Comparison of ENCODE assay signal across 1 cellular context in the genomic region with DNA sequence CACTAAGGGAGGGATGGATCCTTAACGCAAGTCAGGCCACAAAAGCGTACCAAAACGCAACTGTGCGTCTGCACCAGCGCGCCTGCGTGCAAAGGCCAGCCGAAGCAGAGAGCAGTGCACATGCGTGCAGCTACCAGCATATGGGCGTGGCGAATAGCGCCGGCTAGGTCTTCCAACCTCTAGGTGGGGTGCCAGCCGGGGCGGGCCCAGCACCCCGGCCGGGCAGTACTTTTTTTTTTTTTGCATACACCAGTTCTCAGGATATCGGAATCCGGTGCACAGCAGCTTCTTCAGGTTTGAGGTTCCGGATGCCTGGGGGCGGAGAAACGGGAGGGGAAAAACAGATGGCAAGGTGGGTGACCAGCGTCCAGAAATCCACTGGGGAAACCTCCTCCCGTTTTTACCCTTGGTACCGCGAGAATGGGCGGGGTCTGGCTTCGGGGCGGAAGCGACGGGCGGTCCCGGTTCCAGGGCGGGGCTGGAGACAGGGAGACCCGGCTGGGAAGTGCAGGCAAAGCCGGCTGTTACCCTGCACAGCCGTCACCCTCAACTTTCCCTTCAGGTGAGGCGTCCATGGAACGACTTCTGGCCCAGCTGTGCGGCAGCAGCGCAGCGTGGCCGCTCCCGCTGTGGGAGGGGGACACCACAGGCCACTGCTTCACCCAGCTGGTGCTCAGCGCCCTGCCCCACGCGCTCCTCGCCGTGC.
TF ChIP-seq lines count a peak whose summit lies in the region.

TSS of gene ABCC10 (plus strand) at position 136 of the 706 bp plus-strand sequence. CDS start at position 574, 438 bp downstream.

TF ChIP-seq in HEK293, 187 proteins besides CTCF, POLR2A, EP300 and RAD21 (continued from another document and continues in another):
- TF ChIP-seq, protein P1, sequence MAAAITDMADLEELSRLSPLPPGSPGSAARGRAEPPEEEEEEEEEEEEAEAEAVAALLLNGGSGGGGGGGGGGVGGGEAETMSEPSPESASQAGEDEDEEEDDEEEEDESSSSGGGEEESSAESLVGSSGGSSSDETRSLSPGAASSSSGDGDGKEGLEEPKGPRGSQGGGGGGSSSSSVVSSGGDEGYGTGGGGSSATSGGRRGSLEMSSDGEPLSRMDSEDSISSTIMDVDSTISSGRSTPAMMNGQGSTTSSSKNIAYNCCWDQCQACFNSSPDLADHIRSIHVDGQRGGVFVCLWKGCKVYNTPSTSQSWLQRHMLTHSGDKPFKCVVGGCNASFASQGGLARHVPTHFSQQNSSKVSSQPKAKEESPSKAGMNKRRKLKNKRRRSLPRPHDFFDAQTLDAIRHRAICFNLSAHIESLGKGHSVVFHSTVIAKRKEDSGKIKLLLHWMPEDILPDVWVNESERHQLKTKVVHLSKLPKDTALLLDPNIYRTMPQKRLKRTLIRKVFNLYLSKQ (tag by site-specific recombination; IDR thresholded peaks at IDR 0.05; ENCODE audit: borderline replicate concordance), result no peak
- TF ChIP-seq ZFP41 (tag by site-specific recombination; IDR thresholded peaks at IDR 0.05; ENCODE audit: borderline replicate concordance) (no peak), KLF1 (tag by site-specific recombination; IDR thresholded peaks at IDR 0.05) (peak; percentile 84), WT1 (tag by site-specific recombination; IDR thresholded peaks at IDR 0.05) (peak; percentile 42; the same call in 1 of the 2 replicates), ZBTB49 (tag by site-specific recombination; IDR thresholded peaks at IDR 0.05; ENCODE audit: low read depth) (no peak), BCL6B (tag by site-specific recombination; IDR thresholded peaks at IDR 0.05) (no peak), ZNF670 (tag by site-specific recombination; IDR thresholded peaks at IDR 0.05; ENCODE audit: low read depth) (no peak), ZIC2 (tag by site-specific recombination; IDR thresholded peaks at IDR 0.05) (peak; percentile 90), ZNF701 (tag by site-specific recombination; IDR thresholded peaks at IDR 0.05) (no peak), ZNF19 (tag by site-specific recombination; IDR thresholded peaks at IDR 0.05; ENCODE audit: low read depth) (no peak), ZNF354C (tag by site-specific recombination; IDR thresholded peaks at IDR 0.05; ENCODE audit: borderline replicate concordance, low read depth) (no peak), ZNF184 (tag by site-specific recombination; IDR thresholded peaks at IDR 0.05) (no peak), ZFP37 (tag by site-specific recombination; IDR thresholded peaks at IDR 0.05) (peak; percentile 82), ZNF473 (tag by site-specific recombination; IDR thresholded peaks at IDR 0.05) (no peak), GLIS1 (tag by site-specific recombination; IDR thresholded peaks at IDR 0.05) (peak; percentile 77), OVOL3 (tag by site-specific recombination; IDR thresholded peaks at IDR 0.05) (no peak), ZNF394 (tag by site-specific recombination; IDR thresholded peaks at IDR 0.05; ENCODE audit: borderline replicate concordance) (no peak), ZBTB7A (tag by site-specific recombination; IDR thresholded peaks at IDR 0.05; ENCODE audit: low read depth) (no peak; the same call in none of the 2 replicates), ZNF138 (tag by site-specific recombination; IDR thresholded peaks at IDR 0.05; ENCODE audit: borderline replicate concordance) (no peak), PRDM1 (tag by site-specific recombination; IDR thresholded peaks at IDR 0.05) (no peak), ZNF792 (tag by site-specific recombination; IDR thresholded peaks at IDR 0.05) (no peak), ZNF404 (tag by site-specific recombination; IDR thresholded peaks at IDR 0.05) (no peak), ZNF112 (tag by site-specific recombination; IDR thresholded peaks at IDR 0.05) (no peak), OSR2 (tag by site-specific recombination; IDR thresholded peaks at IDR 0.05) (peak; percentile 61; the same call in 1 of the 2 replicates), ZNF596 (tag by site-specific recombination; IDR thresholded peaks at IDR 0.05) (no peak), ZNF366 (tag by site-specific recombination; conservative IDR thresholded peaks at IDR 0.05) (no peak), SP3 (tag by site-specific recombination; IDR thresholded peaks at IDR 0.05) (peak; percentile 96), ZFP3 (tag by site-specific recombination; IDR thresholded peaks at IDR 0.05; ENCODE audit: low read depth) (no peak), ZBTB8A (tag by site-specific recombination; IDR thresholded peaks at IDR 0.05) (peak; percentile 81), KLF7 (tag by site-specific recombination; IDR thresholded peaks at IDR 0.05; ENCODE audit: borderline replicate concordance) (peak; percentile 94; the same call in 1 of the 2 replicates), ZNF23 (tag by site-specific recombination; IDR thresholded peaks at IDR 0.05; ENCODE audit: borderline replicate concordance) (no peak), ZNF585B (tag by site-specific recombination; IDR thresholded peaks at IDR 0.05) (no peak), SCRT1 (tag by site-specific recombination; IDR thresholded peaks at IDR 0.05; ENCODE audit: borderline replicate concordance) (no peak), ZNF155 (tag by site-specific recombination; IDR thresholded peaks at IDR 0.05) (no peak), SP7 (tag by site-specific recombination; IDR thresholded peaks at IDR 0.05) (peak; percentile 59), ZNF223 (tag by site-specific recombination; IDR thresholded peaks at IDR 0.05) (no peak), ZBTB20 (tag by site-specific recombination; IDR thresholded peaks at IDR 0.05) (peak; percentile 93), ZSCAN18 (tag by site-specific recombination; IDR thresholded peaks at IDR 0.05) (no peak), ZNF658 (tag by site-specific recombination; IDR thresholded peaks at IDR 0.05) (no peak), ZNF660 (tag by site-specific recombination; IDR thresholded peaks at IDR 0.05) (peak; percentile 60), ZNF24 (tag by site-specific recombination; IDR thresholded peaks at IDR 0.05) (peak; percentile 65), ZNF621 (tag by site-specific recombination; IDR thresholded peaks at IDR 0.05) (no peak), ZBTB44 (tag by site-specific recombination; IDR thresholded peaks at IDR 0.05) (no peak), ZNF133 (tag by site-specific recombination; IDR thresholded peaks at IDR 0.05) (no peak), ZNF221 (tag by site-specific recombination; IDR thresholded peaks at IDR 0.05; ENCODE audit: borderline replicate concordance) (no peak), ZNF175 (tag by site-specific recombination; IDR thresholded peaks at IDR 0.05) (no peak), ZNF174 (tag by site-specific recombination; IDR thresholded peaks at IDR 0.05) (no peak), PRDM10 (tag by site-specific recombination; IDR thresholded peaks at IDR 0.05) (peak; percentile 97), ZFHX2 (tag by site-specific recombination; conservative IDR thresholded peaks at IDR 0.05) (no peak; the same call in 1 of the 2 replicates), ZNF132 (tag by site-specific recombination; IDR thresholded peaks at IDR 0.05; ENCODE audit: borderline replicate concordance) (no peak)
- TF ChIP-seq, protein P2, sequence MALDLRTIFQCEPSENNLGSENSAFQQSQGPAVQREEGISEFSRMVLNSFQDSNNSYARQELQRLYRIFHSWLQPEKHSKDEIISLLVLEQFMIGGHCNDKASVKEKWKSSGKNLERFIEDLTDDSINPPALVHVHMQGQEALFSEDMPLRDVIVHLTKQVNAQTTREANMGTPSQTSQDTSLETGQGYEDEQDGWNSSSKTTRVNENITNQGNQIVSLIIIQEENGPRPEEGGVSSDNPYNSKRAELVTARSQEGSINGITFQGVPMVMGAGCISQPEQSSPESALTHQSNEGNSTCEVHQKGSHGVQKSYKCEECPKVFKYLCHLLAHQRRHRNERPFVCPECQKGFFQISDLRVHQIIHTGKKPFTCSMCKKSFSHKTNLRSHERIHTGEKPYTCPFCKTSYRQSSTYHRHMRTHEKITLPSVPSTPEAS (tag by site-specific recombination; IDR thresholded peaks at IDR 0.05), result peak; percentile 50; the same call in 1 of the 2 replicates
- TF ChIP-seq, protein P3, sequence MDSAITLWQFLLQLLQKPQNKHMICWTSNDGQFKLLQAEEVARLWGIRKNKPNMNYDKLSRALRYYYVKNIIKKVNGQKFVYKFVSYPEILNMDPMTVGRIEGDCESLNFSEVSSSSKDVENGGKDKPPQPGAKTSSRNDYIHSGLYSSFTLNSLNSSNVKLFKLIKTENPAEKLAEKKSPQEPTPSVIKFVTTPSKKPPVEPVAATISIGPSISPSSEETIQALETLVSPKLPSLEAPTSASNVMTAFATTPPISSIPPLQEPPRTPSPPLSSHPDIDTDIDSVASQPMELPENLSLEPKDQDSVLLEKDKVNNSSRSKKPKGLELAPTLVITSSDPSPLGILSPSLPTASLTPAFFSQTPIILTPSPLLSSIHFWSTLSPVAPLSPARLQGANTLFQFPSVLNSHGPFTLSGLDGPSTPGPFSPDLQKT (IDR thresholded peaks at IDR 0.05; ENCODE audit: borderline replicate concordance, low read depth, low read length), result no peak
